9 cellular contexts compared by ENCODE assay signal in the genomic region with DNA sequence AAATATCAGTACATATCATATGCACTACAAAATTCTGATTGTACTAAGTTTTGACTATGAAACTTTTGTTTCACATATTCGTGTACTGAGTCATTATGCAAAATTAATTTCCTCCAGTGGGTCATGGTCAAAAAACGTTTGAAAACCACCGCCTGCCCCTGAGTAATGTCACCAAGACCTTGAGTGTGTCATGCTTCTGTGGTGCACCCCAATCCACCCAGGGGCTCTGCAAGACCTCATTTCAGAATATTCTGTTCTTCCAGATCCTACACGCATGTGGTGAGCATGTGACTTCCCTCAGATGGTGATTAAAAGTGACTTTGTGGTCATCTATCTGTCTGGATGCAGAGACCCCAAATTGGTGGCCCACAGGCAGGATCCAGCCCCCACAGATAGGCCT. TPM values are rescaled to one million over a fixed set of nuclear protein-coding genes. Genes with fewer than 3 reads are reported as not detected.
A peak's percentile ranks its signal among the peaks of the same experiment; 100 is the strongest.
DNase-seq lines count a peak whose midpoint lies in the region; ATAC-seq and TF ChIP-seq lines count a peak whose summit lies in the region.
"Had no signal": no experiment of that assay in that cellular context is flagged by ENCODE, and none has a peak within 500 bp of the region (broad histone marks: within the 10 kb centered on the region; RNA-seq: fewer than 3 reads in every experiment).

No MANE protein-coding gene starts in this region.

- no peaks in the 10 kb centered on the region for H3K9me3 Mint-ChIP-seq in T-helper 2 cell treated with Interferon-gamma antibody and Interleukin-4, amounts not matched to agents 5 μg/mL and 100 μg/mL, for 36 hours
- no peaks in the 10 kb centered on the region for H3K9me3 Mint-ChIP-seq in CD8-positive, alpha-beta T cell
- H3K9me3 Mint-ChIP-seq in WTC11, result no peaks in the 10 kb centered on the region

- POLR2A ChIA-PET in CD8-positive, alpha-beta T cell (lab: Charles Lee), result no interaction called here
- POLR2A ChIA-PET in WTC11 (lab: Charles Lee), result no interaction called here

- H3K27ac ChIP-seq in gastrocnemius medialis, result peak overlapping the region; percentile 52 to 90 (median 81)
- no peak overlapping the region for H3K27ac ChIP-seq in CD8-positive, alpha-beta T cell (ENCODE audit: low read depth, low read length)

- peaks cover 43 to 53% of the 10 kb centered on the region in 2 donors for H3K4me1 ChIP-seq in gastrocnemius medialis
- no peaks in the 10 kb centered on the region for H3K4me1 ChIP-seq in CD8-positive, alpha-beta T cell (ENCODE audit: insufficient read depth, low read length)
- H3K4me1 ChIP-seq: HAP-1 had no signal

- TF ChIP-seq CTCF in gastrocnemius medialis (IDR thresholded peaks at IDR 0.05 in 4 of 5, conservative IDR thresholded peaks at IDR 0.05 in 1 of 5) (no peak), WTC11 (IDR thresholded peaks at IDR 0.05) (no peak)
- no peak for TF ChIP-seq CTCF in CD8-positive, alpha-beta T cell (IDR thresholded peaks at IDR 0.05)

- H3K27me3 Mint-ChIP-seq in T-helper 2 cell treated with Interferon-gamma antibody and Interleukin-4, amounts not matched to agents 5 μg/mL and 100 μg/mL, for 36 hours (ENCODE audit: low read depth), result peaks cover 14% of the 10 kb centered on the region
- peaks cover 26% of the 10 kb centered on the region for H3K27me3 Mint-ChIP-seq in CD8-positive, alpha-beta T cell (ENCODE audit: low read depth)
- H3K27me3 Mint-ChIP-seq in WTC11 (ENCODE audit: low read depth), result no peaks in the 10 kb centered on the region; the same call in 1 of the 2 replicates

- H3K4me3 Mint-ChIP-seq in T-helper 2 cell treated with Interferon-gamma antibody and Interleukin-4, amounts not matched to agents 5 μg/mL and 100 μg/mL, for 36 hours, result no peak overlapping the region
- H3K4me3 Mint-ChIP-seq in CD8-positive, alpha-beta T cell, result no peak overlapping the region
- H3K4me3 Mint-ChIP-seq in WTC11, result no peak overlapping the region

- H3K9me3 ChIP-seq in gastrocnemius medialis, result no peaks in the 10 kb centered on the region
- H3K9me3 ChIP-seq in CD8-positive, alpha-beta T cell (ENCODE audit: low read length), result no peaks in the 10 kb centered on the region
- H3K9me3 ChIP-seq: HAP-1 had no signal

- peak; percentile 20 for DNase-seq in T-helper 2 cell treated with Interferon-gamma antibody and Interleukin-4, amounts not matched to agents 5 μg/mL and 100 μg/mL, for 36 hours (ENCODE audit: low spot score)
- no peak for DNase-seq in gastrocnemius medialis
- DNase-seq in occipital lobe (lab: John Stamatoyannopoulos, UW), result no peak
- DNase-seq in CD8-positive, alpha-beta T cell, result no peak
- no peak for DNase-seq in UCSD-AML1 (lab: John Stamatoyannopoulos, UW; ENCODE audit: unreplicated experiment)
- no peak for DNase-seq in WTC11 (ENCODE audit: low spot score)

- H3K27me3 ChIP-seq in gastrocnemius medialis, result no peaks in the 10 kb centered on the region
- no peaks in the 10 kb centered on the region for H3K27me3 ChIP-seq in CD8-positive, alpha-beta T cell (ENCODE audit: insufficient read depth, low read length)

- H3K4me3 ChIP-seq in gastrocnemius medialis, result no peak overlapping the region
- no peak overlapping the region for H3K4me3 ChIP-seq in CD8-positive, alpha-beta T cell (ENCODE audit: low read depth, low read length)
- H3K4me3 ChIP-seq: HAP-1 had no signal

- intact Hi-C loops in gastrocnemius medialis (cut with DNase I; ENCODE audit: low total_unique reads), result no loop called here
- intact Hi-C loops in CD8-positive, alpha-beta T cell (cut with DNase I, micrococcal nuclease), result no loop called here

- CTCF ChIA-PET in CD8-positive, alpha-beta T cell (lab: Charles Lee), result no interaction called here
- CTCF ChIA-PET in WTC11 (lab: Charles Lee), result no interaction called here

- no peaks in the 10 kb centered on the region for H3K4me1 Mint-ChIP-seq in T-helper 2 cell treated with Interferon-gamma antibody and Interleukin-4, amounts not matched to agents 5 μg/mL and 100 μg/mL, for 36 hours (ENCODE audit: low read depth)
- H3K4me1 Mint-ChIP-seq in CD8-positive, alpha-beta T cell (ENCODE audit: low read depth), result no peaks in the 10 kb centered on the region
- no peaks in the 10 kb centered on the region for H3K4me1 Mint-ChIP-seq in WTC11

- peak; percentile 86 for ATAC-seq in GM18867 (IDR thresholded peaks at IDR 0.05; ENCODE audit: unreplicated experiment)
- ATAC-seq in HG02763 (IDR thresholded peaks at IDR 0.05; ENCODE audit: unreplicated experiment), result peak; percentile 82
- no peak for ATAC-seq in gastrocnemius medialis
- no peak for ATAC-seq in CD8-positive, alpha-beta T cell
- ATAC-seq in WTC11, result no peak

- TF ChIP-seq POLR2A in gastrocnemius medialis (IDR thresholded peaks at IDR 0.05), result no peak

- in situ Hi-C loops in gastrocnemius medialis (cut with MboI; ENCODE audit: low sequenced_read_pairs in 4 of 4), result loop anchor here in 1 of 4 donors (25.0 kb wide), 1 partner anchor 415 kb away; a partner anchor contains a TSS

- H3K27ac Mint-ChIP-seq in T-helper 2 cell treated with Interferon-gamma antibody and Interleukin-4, amounts not matched to agents 5 μg/mL and 100 μg/mL, for 36 hours, result no peak overlapping the region
- no peak overlapping the region for H3K27ac Mint-ChIP-seq in CD8-positive, alpha-beta T cell
- no peak overlapping the region for H3K27ac Mint-ChIP-seq in WTC11

- no peaks in the 10 kb centered on the region for H3K36me3 Mint-ChIP-seq in T-helper 2 cell treated with Interferon-gamma antibody and Interleukin-4, amounts not matched to agents 5 μg/mL and 100 μg/mL, for 36 hours (ENCODE audit: low read depth)
- H3K36me3 Mint-ChIP-seq in CD8-positive, alpha-beta T cell, result no peaks in the 10 kb centered on the region
- no peaks in the 10 kb centered on the region for H3K36me3 Mint-ChIP-seq in WTC11

- H3K36me3 ChIP-seq in gastrocnemius medialis, result no peaks in the 10 kb centered on the region
- H3K36me3 ChIP-seq in CD8-positive, alpha-beta T cell (ENCODE audit: insufficient read depth, low read length), result no peaks in the 10 kb centered on the region
- H3K36me3 ChIP-seq: HAP-1 had no signal

TF ChIP-seq in WTC11, 78 proteins besides CTCF, POLR2A, EP300 and RAD21 (continues in another document):
- TF ChIP-seq, protein P1, sequence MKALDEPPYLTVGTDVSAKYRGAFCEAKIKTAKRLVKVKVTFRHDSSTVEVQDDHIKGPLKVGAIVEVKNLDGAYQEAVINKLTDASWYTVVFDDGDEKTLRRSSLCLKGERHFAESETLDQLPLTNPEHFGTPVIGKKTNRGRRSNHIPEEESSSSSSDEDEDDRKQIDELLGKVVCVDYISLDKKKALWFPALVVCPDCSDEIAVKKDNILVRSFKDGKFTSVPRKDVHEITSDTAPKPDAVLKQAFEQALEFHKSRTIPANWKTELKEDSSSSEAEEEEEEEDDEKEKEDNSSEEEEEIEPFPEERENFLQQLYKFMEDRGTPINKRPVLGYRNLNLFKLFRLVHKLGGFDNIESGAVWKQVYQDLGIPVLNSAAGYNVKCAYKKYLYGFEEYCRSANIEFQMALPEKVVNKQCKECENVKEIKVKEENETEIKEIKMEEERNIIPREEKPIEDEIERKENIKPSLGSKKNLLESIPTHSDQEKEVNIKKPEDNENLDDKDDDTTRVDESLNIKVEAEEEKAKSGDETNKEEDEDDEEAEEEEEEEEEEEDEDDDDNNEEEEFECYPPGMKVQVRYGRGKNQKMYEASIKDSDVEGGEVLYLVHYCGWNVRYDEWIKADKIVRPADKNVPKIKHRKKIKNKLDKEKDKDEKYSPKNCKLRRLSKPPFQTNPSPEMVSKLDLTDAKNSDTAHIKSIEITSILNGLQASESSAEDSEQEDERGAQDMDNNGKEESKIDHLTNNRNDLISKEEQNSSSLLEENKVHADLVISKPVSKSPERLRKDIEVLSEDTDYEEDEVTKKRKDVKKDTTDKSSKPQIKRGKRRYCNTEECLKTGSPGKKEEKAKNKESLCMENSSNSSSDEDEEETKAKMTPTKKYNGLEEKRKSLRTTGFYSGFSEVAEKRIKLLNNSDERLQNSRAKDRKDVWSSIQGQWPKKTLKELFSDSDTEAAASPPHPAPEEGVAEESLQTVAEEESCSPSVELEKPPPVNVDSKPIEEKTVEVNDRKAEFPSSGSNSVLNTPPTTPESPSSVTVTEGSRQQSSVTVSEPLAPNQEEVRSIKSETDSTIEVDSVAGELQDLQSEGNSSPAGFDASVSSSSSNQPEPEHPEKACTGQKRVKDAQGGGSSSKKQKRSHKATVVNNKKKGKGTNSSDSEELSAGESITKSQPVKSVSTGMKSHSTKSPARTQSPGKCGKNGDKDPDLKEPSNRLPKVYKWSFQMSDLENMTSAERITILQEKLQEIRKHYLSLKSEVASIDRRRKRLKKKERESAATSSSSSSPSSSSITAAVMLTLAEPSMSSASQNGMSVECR (CRISPR knock-in tag; IDR thresholded peaks at IDR 0.05; ENCODE audit: borderline replicate concordance), result no peak
- TF ChIP-seq, protein P2, sequence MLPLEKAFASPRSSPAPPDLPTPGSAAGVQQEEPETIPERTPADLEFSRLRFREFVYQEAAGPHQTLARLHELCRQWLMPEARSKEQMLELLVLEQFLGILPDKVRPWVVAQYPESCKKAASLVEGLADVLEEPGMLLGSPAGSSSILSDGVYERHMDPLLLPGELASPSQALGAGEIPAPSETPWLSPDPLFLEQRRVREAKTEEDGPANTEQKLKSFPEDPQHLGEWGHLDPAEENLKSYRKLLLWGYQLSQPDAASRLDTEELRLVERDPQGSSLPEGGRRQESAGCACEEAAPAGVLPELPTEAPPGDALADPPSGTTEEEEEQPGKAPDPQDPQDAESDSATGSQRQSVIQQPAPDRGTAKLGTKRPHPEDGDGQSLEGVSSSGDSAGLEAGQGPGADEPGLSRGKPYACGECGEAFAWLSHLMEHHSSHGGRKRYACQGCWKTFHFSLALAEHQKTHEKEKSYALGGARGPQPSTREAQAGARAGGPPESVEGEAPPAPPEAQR (CRISPR knock-in tag; IDR thresholded peaks at IDR 0.05), result no peak
- TF ChIP-seq, protein P3, sequence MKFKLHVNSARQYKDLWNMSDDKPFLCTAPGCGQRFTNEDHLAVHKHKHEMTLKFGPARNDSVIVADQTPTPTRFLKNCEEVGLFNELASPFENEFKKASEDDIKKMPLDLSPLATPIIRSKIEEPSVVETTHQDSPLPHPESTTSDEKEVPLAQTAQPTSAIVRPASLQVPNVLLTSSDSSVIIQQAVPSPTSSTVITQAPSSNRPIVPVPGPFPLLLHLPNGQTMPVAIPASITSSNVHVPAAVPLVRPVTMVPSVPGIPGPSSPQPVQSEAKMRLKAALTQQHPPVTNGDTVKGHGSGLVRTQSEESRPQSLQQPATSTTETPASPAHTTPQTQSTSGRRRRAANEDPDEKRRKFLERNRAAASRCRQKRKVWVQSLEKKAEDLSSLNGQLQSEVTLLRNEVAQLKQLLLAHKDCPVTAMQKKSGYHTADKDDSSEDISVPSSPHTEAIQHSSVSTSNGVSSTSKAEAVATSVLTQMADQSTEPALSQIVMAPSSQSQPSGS (CRISPR knock-in tag; IDR thresholded peaks at IDR 0.05; ENCODE audit: borderline replicate concordance, low read depth), result no peak
- no peak for TF ChIP-seq RORB (CRISPR knock-in tag; IDR thresholded peaks at IDR 0.05)
- no peak for TF ChIP-seq ZBTB21 (CRISPR knock-in tag; IDR thresholded peaks at IDR 0.05; ENCODE audit: borderline replicate concordance)
- no peak for TF ChIP-seq IRF2 (CRISPR knock-in tag; IDR thresholded peaks at IDR 0.05; ENCODE audit: borderline replicate concordance, low read depth)

RNA-seq across cellular contexts. Expression of a gene that starts 31.0 kb away (rescaled TPM):
- total RNA-seq in gastrocnemius medialis (100 to 1,000 TPM in 1 of 4 donors, 10 to 100 TPM in 3; 37.5 to 155 (median 67.7) TPM), occipital lobe (5.8 TPM), WTC11 (2021) (0.33 to 0.69 TPM (median 0.46 TPM) in 3 replicates)
- not detected for total RNA-seq in CD8-positive, alpha-beta T cell

Comparison
In these comparisons a context has a peak if more than half of its experiments do, and no peak if none do; other contexts are left out.
1. ATAC-seq: peak in GM18867 (single experiment) and HG02763 (single experiment); none in gastrocnemius medialis (0 of 2), CD8-positive, alpha-beta T cell (single experiment) and WTC11 (single experiment).